ENCODE assay signal across 1 cellular context in genomic region chr19:45863840-45864628, GRCh38.
TF ChIP-seq lines count a peak whose summit lies in the region.

TSS of gene FOXA3 (plus strand) at chr19:45864326. CDS start at chr19:45864457, 131 bp downstream.

TF ChIP-seq in GM12878, 131 proteins besides CTCF, POLR2A, EP300 and RAD21 (continued from another document):
- TF ChIP-seq SREBF2 (IDR thresholded peaks at IDR 0.05; ENCODE audit: low read length) (no peak), HDGF (IDR thresholded peaks at IDR 0.05) (no peak), ZBED1 (IDR thresholded peaks at IDR 0.05; ENCODE audit: borderline replicate concordance) (no peak), MYB (IDR thresholded peaks at IDR 0.05; ENCODE audit: borderline replicate concordance, low read depth, low read length) (no peak), RUNX3 (IDR thresholded peaks at IDR 0.05; ENCODE audit: low read length) (peak; percentile 34; the same call in 1 of the 2 replicates), E2F4 (IDR thresholded peaks at IDR 0.05; ENCODE audit: low read depth, low read length) (no peak), MEF2B (IDR thresholded peaks at IDR 0.05; ENCODE audit: partially characterized antibody, poor library complexity, severe bottlenecking) (peak; percentile 18), ETV6 (conservative IDR thresholded peaks at IDR 0.05 in 1 of 2, IDR thresholded peaks at IDR 0.05 in 1 of 2; ENCODE audit: borderline replicate concordance in 1 of 2, low read depth in 1 of 2) (no peak), NBN (IDR thresholded peaks at IDR 0.05) (0 out of 2 replicates have a peak, but pooled peaks have one; percentile 5), ATF2 (IDR thresholded peaks at IDR 0.05; ENCODE audit: low read length) (no peak), IKZF2 (IDR thresholded peaks at IDR 0.05) (no peak), KAT2A (conservative IDR thresholded peaks at IDR 0.05; ENCODE audit: control insufficient read depth, low read depth, low read length) (no peak), MYC (IDR thresholded peaks at IDR 0.05; ENCODE audit: insufficient read depth, insufficient read length, insufficient replicate concordance, low read length, severe bottlenecking) (no peak), IRF3 (IDR thresholded peaks at IDR 0.05) (no peak), TCF3 (IDR thresholded peaks at IDR 0.05; ENCODE audit: borderline replicate concordance, insufficient read depth, low read depth, low read length) (0 out of 2 replicates have a peak, but pooled peaks have one; percentile 38), SUPT20H (IDR thresholded peaks at IDR 0.05; ENCODE audit: borderline replicate concordance, control insufficient read depth, low read depth, low read length) (no peak), CHD2 (IDR thresholded peaks at IDR 0.05; ENCODE audit: borderline replicate concordance, low read depth, low read length) (no peak), CHD4 (IDR thresholded peaks at IDR 0.05) (no peak), SPI1 (IDR thresholded peaks at IDR 0.05; ENCODE audit: borderline replicate concordance, insufficient read depth, low read depth, low read length) (no peak), HCFC1 (IDR thresholded peaks at IDR 0.05; ENCODE audit: low read length) (no peak; the same call in 1 of the 2 replicates), IRF4 (IDR thresholded peaks at IDR 0.05; ENCODE audit: low read depth, low read length) (no peak), KDM1A (IDR thresholded peaks at IDR 0.05; ENCODE audit: borderline replicate concordance) (no peak), RB1 (IDR thresholded peaks at IDR 0.05; ENCODE audit: borderline replicate concordance) (peak; percentile 41; the same call in 1 of the 2 replicates), BHLHE40 (IDR thresholded peaks at IDR 0.05; ENCODE audit: borderline replicate concordance in 1 of 2, low read depth in 2 of 2, low read length in 1 of 2) (peak; percentile 70 to 84; a peak in 3 of 4 replicates), CREB1 (IDR thresholded peaks at IDR 0.05; ENCODE audit: low read depth) (no peak), MTA3 (IDR thresholded peaks at IDR 0.05; ENCODE audit: borderline replicate concordance, low read length) (no peak), DPF2 (IDR thresholded peaks at IDR 0.05) (0 out of 2 replicates have a peak, but pooled peaks have one; percentile 37), ZNF622 (IDR thresholded peaks at IDR 0.05) (no peak), MLLT1 (IDR thresholded peaks at IDR 0.05) (no peak), NR2F1 (conservative IDR thresholded peaks at IDR 0.05) (no peak), ZSCAN29 (IDR thresholded peaks at IDR 0.05) (no peak), ZNF592 (IDR thresholded peaks at IDR 0.05) (no peak; the same call in 1 of the 2 replicates), MEF2A (IDR thresholded peaks at IDR 0.05; ENCODE audit: insufficient read depth, low read depth, low read length) (no peak), BRCA1 (IDR thresholded peaks at IDR 0.05; ENCODE audit: low read depth, low read length) (no peak), POLR2AphosphoS2 (IDR thresholded peaks at IDR 0.05; ENCODE audit: low read depth, low read length) (no peak), BMI1 (IDR thresholded peaks at IDR 0.05; ENCODE audit: borderline replicate concordance) (no peak), SIN3A (IDR thresholded peaks at IDR 0.05; ENCODE audit: low read depth, low read length) (no peak), EZH2 (IDR thresholded peaks at IDR 0.05; ENCODE audit: borderline replicate concordance, control insufficient read depth, low read depth, low read length) (no peak), CBFB (IDR thresholded peaks at IDR 0.05; ENCODE audit: low read depth) (no peak), GABPA (IDR thresholded peaks at IDR 0.05; ENCODE audit: low read depth) (no peak)
- TF ChIP-seq, protein P1, sequence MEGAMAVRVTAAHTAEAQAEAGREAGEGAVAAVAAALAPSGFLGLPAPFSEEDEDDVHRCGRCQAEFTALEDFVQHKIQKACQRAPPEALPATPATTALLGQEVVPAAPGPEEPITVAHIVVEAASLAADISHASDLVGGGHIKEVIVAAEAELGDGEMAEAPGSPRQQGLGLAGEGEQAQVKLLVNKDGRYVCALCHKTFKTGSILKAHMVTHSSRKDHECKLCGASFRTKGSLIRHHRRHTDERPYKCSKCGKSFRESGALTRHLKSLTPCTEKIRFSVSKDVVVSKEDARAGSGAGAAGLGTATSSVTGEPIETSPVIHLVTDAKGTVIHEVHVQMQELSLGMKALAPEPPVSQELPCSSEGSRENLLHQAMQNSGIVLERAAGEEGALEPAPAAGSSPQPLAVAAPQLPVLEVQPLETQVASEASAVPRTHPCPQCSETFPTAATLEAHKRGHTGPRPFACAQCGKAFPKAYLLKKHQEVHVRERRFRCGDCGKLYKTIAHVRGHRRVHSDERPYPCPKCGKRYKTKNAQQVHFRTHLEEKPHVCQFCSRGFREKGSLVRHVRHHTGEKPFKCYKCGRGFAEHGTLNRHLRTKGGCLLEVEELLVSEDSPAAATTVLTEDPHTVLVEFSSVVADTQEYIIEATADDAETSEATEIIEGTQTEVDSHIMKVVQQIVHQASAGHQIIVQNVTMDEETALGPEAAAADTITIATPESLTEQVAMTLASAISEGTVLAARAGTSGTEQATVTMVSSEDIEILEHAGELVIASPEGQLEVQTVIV (IDR thresholded peaks at IDR 0.05; ENCODE audit: borderline replicate concordance, partially characterized antibody): no peak
- TF ChIP-seq, protein P2, sequence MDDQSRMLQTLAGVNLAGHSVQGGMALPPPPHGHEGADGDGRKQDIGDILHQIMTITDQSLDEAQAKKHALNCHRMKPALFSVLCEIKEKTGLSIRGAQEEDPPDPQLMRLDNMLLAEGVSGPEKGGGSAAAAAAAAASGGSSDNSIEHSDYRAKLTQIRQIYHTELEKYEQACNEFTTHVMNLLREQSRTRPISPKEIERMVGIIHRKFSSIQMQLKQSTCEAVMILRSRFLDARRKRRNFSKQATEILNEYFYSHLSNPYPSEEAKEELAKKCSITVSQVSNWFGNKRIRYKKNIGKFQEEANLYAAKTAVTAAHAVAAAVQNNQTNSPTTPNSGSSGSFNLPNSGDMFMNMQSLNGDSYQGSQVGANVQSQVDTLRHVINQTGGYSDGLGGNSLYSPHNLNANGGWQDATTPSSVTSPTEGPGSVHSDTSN (IDR thresholded peaks at IDR 0.05; ENCODE audit: insufficient replicate concordance, low read depth, low read length): no peak
- TF ChIP-seq, protein P3, sequence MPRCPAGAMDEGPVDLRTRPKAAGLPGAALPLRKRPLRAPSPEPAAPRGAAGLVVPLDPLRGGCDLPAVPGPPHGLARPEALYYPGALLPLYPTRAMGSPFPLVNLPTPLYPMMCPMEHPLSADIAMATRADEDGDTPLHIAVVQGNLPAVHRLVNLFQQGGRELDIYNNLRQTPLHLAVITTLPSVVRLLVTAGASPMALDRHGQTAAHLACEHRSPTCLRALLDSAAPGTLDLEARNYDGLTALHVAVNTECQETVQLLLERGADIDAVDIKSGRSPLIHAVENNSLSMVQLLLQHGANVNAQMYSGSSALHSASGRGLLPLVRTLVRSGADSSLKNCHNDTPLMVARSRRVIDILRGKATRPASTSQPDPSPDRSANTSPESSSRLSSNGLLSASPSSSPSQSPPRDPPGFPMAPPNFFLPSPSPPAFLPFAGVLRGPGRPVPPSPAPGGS (IDR thresholded peaks at IDR 0.05; ENCODE audit: borderline replicate concordance, insufficient read depth, low read depth, low read length, poor library complexity, severe bottlenecking): peak; percentile 17
- TF ChIP-seq, protein P4, sequence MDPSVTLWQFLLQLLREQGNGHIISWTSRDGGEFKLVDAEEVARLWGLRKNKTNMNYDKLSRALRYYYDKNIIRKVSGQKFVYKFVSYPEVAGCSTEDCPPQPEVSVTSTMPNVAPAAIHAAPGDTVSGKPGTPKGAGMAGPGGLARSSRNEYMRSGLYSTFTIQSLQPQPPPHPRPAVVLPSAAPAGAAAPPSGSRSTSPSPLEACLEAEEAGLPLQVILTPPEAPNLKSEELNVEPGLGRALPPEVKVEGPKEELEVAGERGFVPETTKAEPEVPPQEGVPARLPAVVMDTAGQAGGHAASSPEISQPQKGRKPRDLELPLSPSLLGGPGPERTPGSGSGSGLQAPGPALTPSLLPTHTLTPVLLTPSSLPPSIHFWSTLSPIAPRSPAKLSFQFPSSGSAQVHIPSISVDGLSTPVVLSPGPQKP (IDR thresholded peaks at IDR 0.05; ENCODE audit: low read depth, low read length): no peak
- TF ChIP-seq, protein P5, sequence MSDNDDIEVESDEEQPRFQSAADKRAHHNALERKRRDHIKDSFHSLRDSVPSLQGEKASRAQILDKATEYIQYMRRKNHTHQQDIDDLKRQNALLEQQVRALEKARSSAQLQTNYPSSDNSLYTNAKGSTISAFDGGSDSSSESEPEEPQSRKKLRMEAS (IDR thresholded peaks at IDR 0.05; ENCODE audit: low read depth, low read length): no peak; the same call in 1 of the 2 replicates
